Comparison of ENCODE assay signal across 8 cellular contexts in genomic region chr9:131677445-131678180, GRCh38.
DNase-seq lines count a peak whose midpoint lies in the region; TF ChIP-seq lines count a peak whose summit lies in the region.

No MANE protein-coding gene starts in this region.

- peaks cover 27% of the 10 kb centered on the region for H3K4me1 ChIP-seq in mesendoderm (ENCODE audit: control insufficient read depth, low read depth, low read length)

- H3K4me3 ChIP-seq in coronary artery = peak overlapping the region; percentile 55
- no peak overlapping the region for H3K4me3 ChIP-seq in mesendoderm (ENCODE audit: low read length)
- H3K4me3 ChIP-seq in lower leg skin (ENCODE audit: low read depth, poor library complexity, severe bottlenecking) = no peak overlapping the region

- H3K27ac ChIP-seq in coronary artery (peak overlapping the region; percentile 82 to 93), mesendoderm (ENCODE audit: low read depth, low read length) (peak overlapping the region; percentile 60)

- no peaks in the 10 kb centered on the region for H3K27me3 ChIP-seq in mesendoderm (ENCODE audit: insufficient read depth, low read length, poor library complexity)

- no peak overlapping the region for H3K4ac ChIP-seq in mesendoderm (ENCODE audit: low read depth, low read length)

- peak overlapping the region; percentile 42 for H2BK5ac ChIP-seq in mesendoderm (ENCODE audit: low read length)

- H3K79me2 ChIP-seq in mesendoderm (ENCODE audit: control insufficient read depth, insufficient read depth, low read length) = peaks cover 19% of the 10 kb centered on the region

- no peak overlapping the region for H2BK15ac ChIP-seq in mesendoderm (replicated peaks; ENCODE audit: low read depth)

- no peak overlapping the region for H3K23ac ChIP-seq in mesendoderm (ENCODE audit: low read length)

- peak overlapping the region; percentile 62 for H3K56ac ChIP-seq in mesendoderm (ENCODE audit: low read length)

- H3K18ac ChIP-seq in mesendoderm (ENCODE audit: low read length) = peak overlapping the region; percentile 72

- DNase-seq in AG09319 (ENCODE audit: extremely low read depth, low read depth) (peak; percentile 44), NCI-H82 (lab: John Stamatoyannopoulos, UW) (peak; percentile 79), coronary artery (ENCODE audit: low spot score) (no peak), mesendoderm (no peak), GM19238 (ENCODE audit: insufficient read length, low spot score) (no peak), lower leg skin (ENCODE audit: low spot score in 2 of 2) (no peak), HPDE6-E6E7 (ENCODE audit: extremely low spot score) (no peak)

- no CpG with 5 or more reads among the region's 9 CpGs for WGBS in mesendoderm (ENCODE audit: extremely low coverage, insufficient coverage, low lambda C conversion rate)
- WGBS in lower leg skin, 2 donors = 18 to 27% methylated on average over 9 of the region's 9 CpGs

- H2AK5ac ChIP-seq in mesendoderm (ENCODE audit: low read length) = no peak overlapping the region

- peak; percentile 53 for TF ChIP-seq POLR2A in GM19099 (IDR thresholded peaks at IDR 0.05; ENCODE audit: extremely low read depth, insufficient read length, low read depth)
- TF ChIP-seq POLR2A in lower leg skin (IDR thresholded peaks at IDR 0.05) = no peak

- TF ChIP-seq CTCF in AG09319 (IDR thresholded peaks at IDR 0.05; ENCODE audit: low read depth, low read length) (peak; percentile 10), coronary artery (IDR thresholded peaks at IDR 0.05) (no peak), lower leg skin (IDR thresholded peaks at IDR 0.05) (no peak)

- H3K9ac ChIP-seq in mesendoderm (ENCODE audit: low read length) = peak overlapping the region; percentile 28

- H3K79me1 ChIP-seq in mesendoderm (ENCODE audit: low read length) = peaks cover 13% of the 10 kb centered on the region

- H4K5ac ChIP-seq in mesendoderm (ENCODE audit: low read length) = no peak overlapping the region

- no peak overlapping the region for H3K4me2 ChIP-seq in mesendoderm (ENCODE audit: low read length)

- intact Hi-C loops in lower leg skin (cut with DNase I; ENCODE audit: low total_unique reads) = no loop called here

- H4K8ac ChIP-seq in mesendoderm (ENCODE audit: low read depth, low read length) = peak overlapping the region; percentile 91

- no peak overlapping the region for H2BK120ac ChIP-seq in mesendoderm (ENCODE audit: low read depth, low read length)

- no peaks in the 10 kb centered on the region for H3K36me3 ChIP-seq in mesendoderm (ENCODE audit: control insufficient read depth, insufficient read depth, low read length)

Comparison
In these comparisons a context has a peak if more than half of its experiments do, and no peak if none do; other contexts are left out.
1. DNase-seq: peak in AG09319 (single experiment) and NCI-H82 (single experiment); none in coronary artery (single experiment), mesendoderm (single experiment), GM19238 (single experiment), lower leg skin (0 of 2) and HPDE6-E6E7 (single experiment).